ENCODE assay signal across 17 cellular contexts in the genomic region with DNA sequence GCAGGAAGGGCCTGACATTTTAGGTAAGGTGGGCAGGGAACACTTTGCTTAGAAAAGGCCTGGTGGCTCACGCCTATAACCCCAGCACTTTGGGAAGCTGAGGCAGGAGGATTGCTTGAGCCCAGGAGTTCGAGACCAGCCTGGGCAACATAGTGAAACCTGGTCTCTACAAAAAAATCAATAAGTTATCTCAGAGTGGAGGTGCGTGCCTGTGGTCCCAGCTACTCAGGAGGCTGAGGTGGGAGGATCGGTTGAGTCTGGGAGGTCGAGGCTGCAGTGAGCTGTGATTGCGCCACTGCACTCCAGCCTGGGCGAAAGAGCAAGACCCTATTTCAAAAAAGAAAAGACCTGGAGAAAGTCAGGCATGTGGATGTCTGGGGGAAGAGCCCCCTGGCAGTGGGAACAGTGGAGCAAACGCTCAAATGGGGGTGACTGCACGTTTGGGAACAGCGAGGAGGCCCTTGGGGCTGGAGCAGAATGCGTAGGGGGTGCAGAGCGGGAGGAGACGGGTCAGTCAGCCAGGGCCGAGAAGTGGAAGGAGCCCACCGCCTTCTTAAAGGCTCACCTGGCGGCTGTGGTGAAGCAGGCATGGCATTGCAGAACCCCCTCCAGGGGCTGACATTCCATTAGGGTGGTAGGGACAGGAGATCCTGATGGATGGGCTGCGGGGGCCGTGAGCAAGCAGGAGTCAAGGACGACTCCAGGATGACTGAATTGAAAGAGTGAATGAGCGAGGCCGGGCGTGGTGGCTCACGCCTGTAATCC. TPM values are rescaled to one million over a fixed set of nuclear protein-coding genes. Genes with fewer than 3 reads are reported as not detected.
"Had no signal": no experiment of that assay in that cellular context is flagged by ENCODE, and none has a peak within 500 bp of the region (broad histone marks: within the 10 kb centered on the region; RNA-seq: fewer than 3 reads in every experiment).

No MANE protein-coding gene starts in this region.

- H3K4me3 Mint-ChIP-seq: activated B cell treated with CpG ODN at 0.5 μM for 24 hours; activated naive CD4-positive, alpha-beta T cell treated with anti-CD3 and anti-CD28 coated beads for 36 hours; activated T-helper 17 cell treated with anti-CD3 and anti-CD28 coated beads, Interleukin-2, amount 50 U/mL, for 72 hours; mesothelial cell of epicardium; stimulated activated naive CD8-positive, alpha-beta T cell treated with anti-CD3 and anti-CD28 coated beads, Interleukin-15, Interleukin-2, amounts not matched to agents 100 ng/mL and 50 ng/mL, for 24 hours had no signal

- H3K36me3 Mint-ChIP-seq: mesothelial cell of epicardium had no signal

- H3K27ac ChIP-seq: dorsolateral prefrontal cortex, SJCRH30, upper lobe of left lung had no signal

- DNase-seq: activated B cell treated with CpG ODN at 0.5 μM for 24 hours; activated naive CD4-positive, alpha-beta T cell treated with anti-CD3 and anti-CD28 coated beads for 36 hours; activated T-cell treated with anti-CD3 and anti-CD28 coated beads for 4 hours; hippocampal formation; small intestine; T-helper 2 cell had no signal

- H3K9me3 ChIP-seq: SJCRH30 had no signal

- H3K36me3 ChIP-seq: SJCRH30, upper lobe of left lung had no signal

- FAIRE-seq: astrocyte, bronchial epithelial cell, endometrium, small intestine, TTC549 had no signal

- ATAC-seq: activated T-helper 17 cell treated with anti-CD3 and anti-CD28 coated beads, Interleukin-2, amount 50 U/mL, for 72 hours had no signal

- H3K27ac Mint-ChIP-seq: activated B cell treated with CpG ODN at 0.5 μM for 24 hours; activated naive CD4-positive, alpha-beta T cell treated with anti-CD3 and anti-CD28 coated beads for 36 hours; activated T-helper 17 cell treated with anti-CD3 and anti-CD28 coated beads, Interleukin-2, amount 50 U/mL, for 72 hours; mesothelial cell of epicardium; stimulated activated naive CD8-positive, alpha-beta T cell treated with anti-CD3 and anti-CD28 coated beads, Interleukin-15, Interleukin-2, amounts not matched to agents 100 ng/mL and 50 ng/mL, for 24 hours had no signal

- H3K27me3 ChIP-seq: SJCRH30 had no signal

- H3K4me1 Mint-ChIP-seq: activated T-helper 17 cell treated with anti-CD3 and anti-CD28 coated beads, Interleukin-2, amount 50 U/mL, for 72 hours had no signal

- H3K4me3 ChIP-seq: dorsolateral prefrontal cortex, SJCRH30, upper lobe of left lung had no signal

RNA-seq across cellular contexts. Expression of a gene that starts 6.2 kb away (rescaled TPM):
- total RNA-seq: activated B cell treated with CpG ODN at 0.5 μM for 24 hours had no signal

RNA-seq across cellular contexts. Expression of a gene that starts 46.6 kb away (rescaled TPM):
- total RNA-seq: activated B cell treated with CpG ODN at 0.5 μM for 24 hours; activated naive CD4-positive, alpha-beta T cell treated with anti-CD3 and anti-CD28 coated beads for 36 hours; activated T-helper 17 cell treated with anti-CD3 and anti-CD28 coated beads, Interleukin-2, amount 50 U/mL, for 72 hours; astrocyte; kidney epithelial cell had no signal
